In the genomic region with DNA sequence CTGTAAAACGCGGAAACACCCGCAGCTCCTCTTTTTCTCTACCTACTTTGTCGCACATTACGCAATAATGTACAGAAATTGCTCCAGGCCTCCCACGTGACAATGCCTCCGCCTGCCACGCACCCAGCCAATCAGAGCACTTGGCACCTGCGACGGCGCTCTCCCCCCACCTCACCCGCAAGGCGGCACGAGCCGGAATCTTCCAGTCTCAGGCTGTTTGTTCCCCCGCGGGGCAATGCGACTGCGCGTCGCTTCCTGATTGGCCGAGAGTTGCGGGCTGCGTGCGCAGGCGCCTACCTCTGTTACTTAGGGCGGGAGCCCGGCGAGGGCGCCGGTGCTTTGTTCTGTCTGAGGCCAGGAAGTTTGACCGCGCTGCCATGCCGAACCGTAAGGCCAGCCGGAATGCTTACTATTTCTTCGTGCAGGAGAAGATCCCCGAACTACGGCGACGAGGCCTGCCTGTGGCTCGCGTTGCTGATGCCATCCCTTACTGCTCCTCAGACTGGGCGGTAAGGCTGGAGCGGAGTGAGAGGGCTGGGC, we compare ENCODE assay signal across 21 cellular contexts. TPM values are rescaled to one million over a fixed set of nuclear protein-coding genes. Genes with fewer than 3 reads are reported as not detected.
"Had no signal": no experiment of that assay in that cellular context is flagged by ENCODE, and none has a peak within 500 bp of the region (broad histone marks: within the 10 kb centered on the region; RNA-seq: fewer than 3 reads in every experiment).

TSS of gene MAEL (plus strand) at position 305 of the 540 bp plus-strand sequence. CDS start at position 378, 73 bp downstream.

- H2AFZ ChIP-seq: parathyroid adenoma had no signal

- H3K36me3 Mint-ChIP-seq: naive B cell; stimulated activated memory B cell treated with anti-CD40 and anti-IgM and Interleukin-4, amounts not matched to agents 10 μg/mL and 1 μg/mL and 100 μg/mL, for 72 hours had no signal

- H3K36me3 ChIP-seq: prostate gland, spleen, tibial nerve, upper lobe of right lung, vagina had no signal

- FAIRE-seq: endometrium had no signal

- ATAC-seq: esophagus mucosa; foreskin keratinocyte; left colon; sciatic nerve; stimulated activated memory B cell treated with anti-CD40 and anti-IgM and Interleukin-4, amounts not matched to agents 10 μg/mL and 1 μg/mL and 100 μg/mL, for 72 hours; upper lobe of right lung had no signal

- H3K79me2 ChIP-seq: parathyroid adenoma had no signal

- H3K4me3 ChIP-seq: prostate gland, spleen, tibial nerve, upper lobe of right lung, vagina had no signal

- H3K9me3 Mint-ChIP-seq: nephron; stimulated activated naive CD8-positive, alpha-beta T cell treated with anti-CD3 and anti-CD28 coated beads, Interleukin-15, Interleukin-2, amounts not matched to agents 100 ng/mL and 50 ng/mL, for 24 hours had no signal

- H3K4me3 Mint-ChIP-seq: nephron; stimulated activated memory B cell treated with anti-CD40 and anti-IgM and Interleukin-4, amounts not matched to agents 10 μg/mL and 1 μg/mL and 100 μg/mL, for 72 hours; stimulated activated naive CD8-positive, alpha-beta T cell treated with anti-CD3 and anti-CD28 coated beads, Interleukin-15, Interleukin-2, amounts not matched to agents 100 ng/mL and 50 ng/mL, for 24 hours had no signal

- H3K27ac Mint-ChIP-seq: naive B cell; nephron; stimulated activated memory B cell treated with anti-CD40 and anti-IgM and Interleukin-4, amounts not matched to agents 10 μg/mL and 1 μg/mL and 100 μg/mL, for 72 hours; stimulated activated naive CD8-positive, alpha-beta T cell treated with anti-CD3 and anti-CD28 coated beads, Interleukin-15, Interleukin-2, amounts not matched to agents 100 ng/mL and 50 ng/mL, for 24 hours had no signal

- H3K4me1 ChIP-seq: foreskin keratinocyte, parathyroid adenoma, prostate gland, spleen, tibial nerve, upper lobe of right lung, vagina had no signal

- DNase-seq: effector memory CD4-positive, alpha-beta T cell; foreskin keratinocyte; left colon; mesendoderm; naive B cell; spleen; stimulated activated CD4-positive, alpha-beta T cell treated with anti-CD3 and anti-CD28 coated beads, Interleukin-15, amount 100 ng/mL, for 24 hours; stimulated activated CD4-positive, alpha-beta T cell treated with anti-CD3 and anti-CD28 coated beads, Interleukin-1b, Interleukin-23, amount 100 ng/mL, for 48 hours; stimulated activated CD4-positive, alpha-beta T cell treated with anti-CD3 and anti-CD28 coated beads, Interleukin-4, amount 100 ng/mL, for 24 hours; upper lobe of right lung had no signal

- H3K9ac ChIP-seq: parathyroid adenoma had no signal

- H3K27ac ChIP-seq: foreskin keratinocyte, parathyroid adenoma, prostate gland, spleen, tibial nerve, upper lobe of right lung, vagina had no signal

- H3K4me1 Mint-ChIP-seq: naive B cell; nephron; stimulated activated memory B cell treated with anti-CD40 and anti-IgM and Interleukin-4, amounts not matched to agents 10 μg/mL and 1 μg/mL and 100 μg/mL, for 72 hours had no signal

- H3K27me3 ChIP-seq: spleen, tibial nerve, upper lobe of right lung, vagina had no signal

- H3K9me3 ChIP-seq: prostate gland, upper lobe of right lung, vagina had no signal

RNA-seq across cellular contexts. Expression of gene MAEL, which starts in this region (rescaled TPM):
- total RNA-seq: foreskin keratinocyte, left colon, lung microvascular endothelial cell, spleen, upper lobe of right lung, vagina had no signal
- polyA plus RNA-seq: foreskin keratinocyte had no signal
